ENCODE assay signal across 8 cellular contexts in genomic region chr1:93846151-93846928, GRCh38. TPM values are rescaled to one million over a fixed set of nuclear protein-coding genes. Genes with fewer than 3 reads are reported as not detected.
DNase-seq lines count a peak whose midpoint lies in the region; ATAC-seq, FAIRE-seq and TF ChIP-seq lines count a peak whose summit lies in the region.

No MANE protein-coding gene starts in this region.

- H3K36me3 Mint-ChIP-seq in T-helper 17 cell (ENCODE audit: low read depth), result peaks cover 7% of the 10 kb centered on the region

- peak overlapping the region; percentile 68 for H3K4me3 ChIP-seq in right cardiac atrium (ENCODE audit: low read length)

- H3K27me3 ChIP-seq in right cardiac atrium (ENCODE audit: control insufficient read depth, insufficient read depth), result no peaks in the 10 kb centered on the region

- in situ Hi-C loops in GM13976 (cut with MboI; ENCODE audit: low sequenced_read_pairs, unreplicated experiment), result loop anchor here (25.0 kb wide), 1 partner anchor 534 kb away; no protein-coding TSS in a partner anchor

- peak; percentile 43 for ATAC-seq in HG02623 (IDR thresholded peaks at IDR 0.05; ENCODE audit: unreplicated experiment)
- peak; percentile 59 for ATAC-seq in T-helper 17 cell
- ATAC-seq in right cardiac atrium, result peak; percentile 76 to 82

- H3K27ac ChIP-seq in angular gyrus (ENCODE audit: low read depth, low read length) (peak overlapping the region; percentile 92), right cardiac atrium (ENCODE audit: low read length) (peak overlapping the region; percentile 98)

- H3K9me3 ChIP-seq in T-helper 17 cell (ENCODE audit: control insufficient read depth, low read length, poor library complexity, severe bottlenecking) (no peaks in the 10 kb centered on the region), right cardiac atrium (ENCODE audit: control insufficient read depth, low read length) (no peaks in the 10 kb centered on the region)

- peak overlapping the region; percentile 96 for H3K27ac Mint-ChIP-seq in T-helper 17 cell

- peak overlapping the region; percentile 93 for H3K4me3 Mint-ChIP-seq in T-helper 17 cell

- peaks cover 3% of the 10 kb centered on the region for H3K4me1 ChIP-seq in right cardiac atrium (ENCODE audit: control insufficient read depth, insufficient read depth, low read length)

- WGBS in right cardiac atrium, result under 1% methylated on average over 81 of the region's 81 CpGs

- intact Hi-C loops in right cardiac atrium (cut with DNase I), result loop anchor here (5.0 to 10.0 kb wide), 5 partner anchors 222 to 542 kb away; partner anchors contain the start of gene FNBP1L (in 1 of the 4)

- FAIRE-seq in urothelium cell line (lab: Jason Lieb, UNC), result no peak

- peaks cover 20% of the 10 kb centered on the region for H3K4me1 Mint-ChIP-seq in T-helper 17 cell

- no peaks in the 10 kb centered on the region for H3K27me3 Mint-ChIP-seq in T-helper 17 cell

- peak; percentile 88 for DNase-seq in GM13976 (ENCODE audit: low spot score)
- DNase-seq in NCI-H1092 treated with DMSO at 0.1 percent for 48 hours (lab: John Stamatoyannopoulos, UW), result peak; percentile 89
- peak; percentile 72 to 76 (median 75) for DNase-seq in T-helper 17 cell
- DNase-seq in right cardiac atrium, result peak; percentile 90 to 97 (median 95)
- peak; percentile 86 for DNase-seq in putamen (ENCODE audit: low spot score)
- DNase-seq in urothelium cell line (ENCODE audit: low spot score), result peak; percentile 88

- TF ChIP-seq CTCF in GM13976 (IDR thresholded peaks at IDR 0.05; ENCODE audit: borderline replicate concordance, control extremely low read depth, extremely low read depth, insufficient read depth, missing control alignments), result no peak

RNA-seq across cellular contexts. Expression of gene DNTTIP2, which starts 32.7 kb away (rescaled TPM):
- total RNA-seq in T-helper 17 cell (10 to 100 TPM; 70.4 to 74.5 TPM), right cardiac atrium (10 to 100 TPM; 33.3 to 43.5 (median 39.4) TPM)
- polyA plus RNA-seq in right cardiac atrium, result 35.1 TPM

Comparison
In these comparisons a context has a peak if more than half of its experiments do, and no peak if none do; other contexts are left out.
1. Peak in every context shown above with its lines: DNase-seq, ATAC-seq, H3K4me3 ChIP-seq and H3K27ac ChIP-seq.